Comparison of ENCODE assay signal across 11 cellular contexts in the genomic region with DNA sequence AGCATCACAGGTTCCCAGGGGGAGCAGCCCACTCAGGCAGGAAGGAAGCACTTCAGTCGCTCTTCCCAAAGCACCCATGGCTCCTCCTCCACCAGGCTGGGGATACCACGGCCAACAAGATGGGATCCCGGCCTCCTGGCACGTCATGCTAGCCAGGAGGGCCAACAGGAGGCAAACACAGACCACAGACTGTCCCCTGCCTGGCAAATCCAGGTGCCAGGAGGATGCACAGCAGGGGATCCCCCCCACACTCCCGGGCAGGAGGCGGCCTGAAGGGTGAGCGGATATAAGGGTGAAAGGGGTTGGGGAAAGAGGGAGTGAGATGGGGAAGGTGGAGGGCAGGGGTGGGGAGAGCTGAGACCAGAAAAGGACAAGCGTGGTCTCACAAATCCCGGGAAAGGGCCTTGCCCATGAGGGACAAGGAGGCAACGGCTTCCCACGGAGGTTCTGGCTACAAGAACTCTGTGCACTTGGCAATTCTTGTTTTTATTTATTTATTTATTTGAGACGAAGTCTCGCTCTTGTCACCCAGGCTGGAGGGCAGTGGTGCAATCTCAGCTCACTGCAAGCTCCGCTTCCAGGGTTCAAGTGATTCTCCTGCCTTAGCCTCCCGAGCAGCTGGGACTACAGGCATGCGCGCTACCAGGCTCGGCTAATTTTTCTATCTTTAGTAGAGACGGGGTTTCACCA. TPM values are rescaled to one million over a fixed set of nuclear protein-coding genes. Genes with fewer than 3 reads are reported as not detected.
A peak's percentile ranks its signal among the peaks of the same experiment; 100 is the strongest.
DNase-seq lines count a peak whose midpoint lies in the region; ATAC-seq and TF ChIP-seq lines count a peak whose summit lies in the region.
"Had no signal": no experiment of that assay in that cellular context is flagged by ENCODE, and none has a peak within 500 bp of the region (broad histone marks: within the 10 kb centered on the region; RNA-seq: fewer than 3 reads in every experiment).

No MANE protein-coding gene starts in this region.

- H3K9ac ChIP-seq in neuronal stem cell (ENCODE audit: low read depth, low read length, poor library complexity), result peak overlapping the region; percentile 26

- no peak overlapping the region for H3K4me3 Mint-ChIP-seq in nephron progenitor cell
- no peak overlapping the region for H3K4me3 Mint-ChIP-seq in T-helper 17 cell

- peaks cover 0 to 5% (median 0%) of the 10 kb centered on the region in 9 donors for H3K36me3 ChIP-seq in heart left ventricle
- peaks cover 0 to 10% (median under 1%) of the 10 kb centered on the region in 4 donors for H3K36me3 ChIP-seq in esophagus muscularis mucosa
- H3K36me3 ChIP-seq in neuronal stem cell (replicated peaks in 1 of 2; ENCODE audit: control insufficient read depth in 2 of 2, insufficient read depth in 2 of 2, low read length in 2 of 2), result peaks cover 0 to 45% of the 10 kb centered on the region in 2 donors

- peaks cover 54% of the 10 kb centered on the region for H3K4me1 Mint-ChIP-seq in nephron progenitor cell
- H3K4me1 Mint-ChIP-seq in T-helper 17 cell, result peaks cover 20% of the 10 kb centered on the region

- no peak overlapping the region for H3K4me3 ChIP-seq in heart left ventricle
- H3K4me3 ChIP-seq in esophagus muscularis mucosa, result no peak overlapping the region
- no peak overlapping the region for H3K4me3 ChIP-seq in neuronal stem cell (ENCODE audit: low read length in 2 of 2)
- H3K4me3 ChIP-seq: mucosa of descending colon had no signal

- DNase-seq in heart left ventricle (no peak), left ventricle myocardium superior (no peak), esophagus muscularis mucosa (ENCODE audit: extremely low spot score) (no peak), neuronal stem cell (ENCODE audit: low spot score) (no peak), HCEC 1CT (no peak), nephron progenitor cell (no peak), T-helper 17 cell (no peak)
- no peak for DNase-seq in stimulated activated CD4-positive, alpha-beta T cell treated with anti-CD3 and anti-CD28 coated beads, Interleukin-4, amount 100 ng/mL, for 24 hours
- DNase-seq: GF-D8, Kasumi-1, mucosa of descending colon had no signal

- peak overlapping the region; percentile 71 for H2AK5ac ChIP-seq in neuronal stem cell (ENCODE audit: low read depth, low read length)

- intact Hi-C loops in heart left ventricle (cut with DNase I) (loop anchor here in 9 of 10 donors (2.0 to 10.0 kb wide), 11 partner anchors 103 to 413 kb away; partner anchors contain the start of gene FAM50B (in 1 of the 9)), left ventricle myocardium superior (cut with micrococcal nuclease) (loop anchor here (10.0 kb wide), 1 partner anchor 140 kb away; no protein-coding TSS in a partner anchor), esophagus muscularis mucosa (cut with DNase I) (loop anchor here (5.0 kb wide), 2 partner anchors 103 to 143 kb away; partner anchors contain the start of gene FAM50B)

- peak overlapping the region; percentile 3 for H3K18ac ChIP-seq in neuronal stem cell (ENCODE audit: low read length)

- no peak overlapping the region for H3K23ac ChIP-seq in neuronal stem cell (ENCODE audit: low read depth, low read length, poor library complexity)

- TF ChIP-seq POLR2A in heart left ventricle (IDR thresholded peaks at IDR 0.05) (no peak), esophagus muscularis mucosa (IDR thresholded peaks at IDR 0.05; ENCODE audit: low read depth) (no peak)

- no peak overlapping the region for H3K4me2 ChIP-seq in neuronal stem cell (ENCODE audit: insufficient read depth, low read length, poor library complexity, severe bottlenecking)

- H3K27me3 Mint-ChIP-seq in nephron progenitor cell (ENCODE audit: low read depth, poor library complexity), result peaks cover 57% of the 10 kb centered on the region
- H3K27me3 Mint-ChIP-seq in T-helper 17 cell, result peaks cover 5% of the 10 kb centered on the region

- peaks cover 6 to 99% (median 88%) of the 10 kb centered on the region in 12 donors for H3K4me1 ChIP-seq in heart left ventricle
- H3K4me1 ChIP-seq in esophagus muscularis mucosa, result peaks cover 93 to 100% (median 100%) of the 10 kb centered on the region in 4 donors
- H3K4me1 ChIP-seq in neuronal stem cell (ENCODE audit: control insufficient read depth in 2 of 2, insufficient read depth in 1 of 2, low read depth in 1 of 2, low read length in 2 of 2), result peaks cover 2 to 27% of the 10 kb centered on the region in 2 donors

- H3K27ac ChIP-seq in heart left ventricle, result peak overlapping the region; percentile 1 to 88 (median 80)
- H3K27ac ChIP-seq in esophagus muscularis mucosa (replicated peaks in 1 of 4), result peak overlapping the region; percentile 87 to 99 (median 99)
- no peak overlapping the region for H3K27ac ChIP-seq in neuronal stem cell (replicated peaks; ENCODE audit: low read length)

- no peak overlapping the region for H4K8ac ChIP-seq in neuronal stem cell (ENCODE audit: low read depth, low read length)

- no peak for ATAC-seq in heart left ventricle
- no peak for ATAC-seq in left ventricle myocardium superior
- ATAC-seq in T-helper 17 cell, result no peak
- ATAC-seq: mucosa of descending colon had no signal

- no peak for TF ChIP-seq CTCF in heart left ventricle (IDR thresholded peaks at IDR 0.05)
- no peak for TF ChIP-seq CTCF in esophagus muscularis mucosa (IDR thresholded peaks at IDR 0.05)
- TF ChIP-seq CTCF in nephron progenitor cell (IDR thresholded peaks at IDR 0.05), result no peak

- H3K36me3 Mint-ChIP-seq in nephron progenitor cell (ENCODE audit: low read depth) (no peaks in the 10 kb centered on the region), T-helper 17 cell (ENCODE audit: low read depth) (no peaks in the 10 kb centered on the region)

- H3K27ac Mint-ChIP-seq in nephron progenitor cell (no peak overlapping the region), T-helper 17 cell (no peak overlapping the region)

- H2BK15ac ChIP-seq in neuronal stem cell (ENCODE audit: low read length), result no peak overlapping the region

- H2BK5ac ChIP-seq in neuronal stem cell (ENCODE audit: low read length), result no peak overlapping the region

- H3K9me3 Mint-ChIP-seq in nephron progenitor cell, result no peaks in the 10 kb centered on the region

- H3K27me3 ChIP-seq in heart left ventricle (no peaks in the 10 kb centered on the region), esophagus muscularis mucosa (no peaks in the 10 kb centered on the region), neuronal stem cell (ENCODE audit: control insufficient read depth in 3 of 3, insufficient read depth in 3 of 3, low read depth in 1 of 3, low read length in 3 of 3) (peaks cover 0 to 10% (median under 1%) of the 10 kb centered on the region in 3 experiments)

- peak overlapping the region; percentile 51 for H3K14ac ChIP-seq in neuronal stem cell (ENCODE audit: low read length)

- no peak overlapping the region for H2BK120ac ChIP-seq in neuronal stem cell (ENCODE audit: low read depth, low read length)

- H4K91ac ChIP-seq in neuronal stem cell (ENCODE audit: low read depth, low read length, poor library complexity), result no peak overlapping the region

- H3K4ac ChIP-seq in neuronal stem cell (ENCODE audit: low read length), result no peak overlapping the region

- no peak overlapping the region for H2AFZ ChIP-seq in neuronal stem cell (ENCODE audit: low read length)

- H3K79me1 ChIP-seq in neuronal stem cell (ENCODE audit: low read depth, low read length), result peaks cover 3% of the 10 kb centered on the region

- H3K9me3 ChIP-seq in heart left ventricle, result no peaks in the 10 kb centered on the region
- H3K9me3 ChIP-seq in esophagus muscularis mucosa, result no peaks in the 10 kb centered on the region
- H3K9me3 ChIP-seq in neuronal stem cell (replicated peaks in 1 of 2; ENCODE audit: control insufficient read depth in 2 of 2, insufficient read depth in 1 of 2, low read depth in 1 of 2, low read length in 2 of 2), result no peaks in the 10 kb centered on the region
- no peaks in the 10 kb centered on the region for H3K9me3 ChIP-seq in T-helper 17 cell (ENCODE audit: control insufficient read depth, low read length, poor library complexity, severe bottlenecking)
- H3K9me3 ChIP-seq: mucosa of descending colon had no signal

- H2BK12ac ChIP-seq in neuronal stem cell (ENCODE audit: low read length), result no peak overlapping the region

- no peak for TF ChIP-seq EP300 in esophagus muscularis mucosa (IDR thresholded peaks at IDR 0.05)

- 73 to 79% (median 76%) methylated on average over 19 of the region's 19 CpGs for WGBS in heart left ventricle, 4 donors
- 76% methylated on average over 11 of the region's 19 CpGs for WGBS in esophagus muscularis mucosa
- WGBS in neuronal stem cell (ENCODE audit: extremely low coverage in 2 of 2, insufficient read length in 2 of 2, insufficient replicate concordance in 1 of 2), 2 donors, result no CpG with 5 or more reads among the region's 19 CpGs

RNA-seq across cellular contexts. Expression of gene PXDC1, which starts 7.2 kb away (rescaled TPM):
- total RNA-seq in heart left ventricle (10 to 100 TPM; 13.7 to 73.9 (median 29.1) TPM), left ventricle myocardium superior (25.0 TPM), esophagus muscularis mucosa (100 to 1,000 TPM; 111 to 232 (median 165) TPM), T-helper 17 cell (1 to 10 TPM in 1 of 2 donors, under 1 TPM in 1; 0.72 to 3.6 TPM)
- polyA plus RNA-seq in heart left ventricle, result 10 to 100 TPM; 20.0 to 89.9 TPM
- polyA plus RNA-seq in neuronal stem cell (2013, experiment 1 of 2), result 4.4 TPM
- 4.7 TPM for polyA plus RNA-seq in neuronal stem cell (2013, experiment 2 of 2)
